In the genomic region with DNA sequence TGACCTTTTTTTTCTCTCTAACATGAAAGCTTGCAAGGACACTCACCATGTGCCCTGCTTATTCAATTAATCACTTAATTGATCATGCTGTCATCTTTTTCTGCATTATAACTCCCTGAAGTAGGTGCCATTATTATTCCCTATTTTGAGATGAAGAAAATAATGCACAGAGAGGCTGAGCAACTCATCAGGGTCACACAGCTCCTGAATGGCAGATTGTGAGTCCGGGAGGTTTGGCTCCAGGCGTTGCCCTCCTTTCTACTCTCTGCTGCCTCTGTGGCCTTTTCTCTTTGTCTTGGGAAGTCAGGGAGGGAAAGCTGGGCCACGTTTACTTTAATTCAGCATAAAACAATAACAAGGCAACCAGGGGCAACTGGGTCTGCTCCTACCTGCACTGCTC, we compare ENCODE assay signal across 24 cellular contexts.
"Had no signal": no experiment of that assay in that cellular context is flagged by ENCODE, and none has a peak within 500 bp of the region (broad histone marks: within the 10 kb centered on the region; RNA-seq: fewer than 3 reads in every experiment).

No MANE protein-coding gene starts in this region.

- H3K9me3 Mint-ChIP-seq: endodermal cell; naive thymus-derived CD4-positive, alpha-beta T cell; neural crest cell; stimulated activated memory B cell treated with anti-CD40 and anti-IgM and Interleukin-4, amounts not matched to agents 10 μg/mL and 1 μg/mL and 100 μg/mL, for 72 hours; stimulated activated naive CD8-positive, alpha-beta T cell treated with anti-CD3 and anti-CD28 coated beads, Interleukin-15, amount 100 ng/mL, for 72 hours had no signal

- H3K27ac ChIP-seq: foreskin keratinocyte, ovary, thoracic aorta, transverse colon had no signal

- H3K9me3 ChIP-seq: ovary, thoracic aorta, transverse colon had no signal

- H3K4me3 ChIP-seq: hepatocyte, lung, ovary, smooth muscle cell, thoracic aorta, transverse colon had no signal

- H3K36me3 ChIP-seq: ovary, thoracic aorta, transverse colon had no signal

- H3K79me2 ChIP-seq: hepatocyte had no signal

- H3K27me3 ChIP-seq: foreskin keratinocyte, hepatocyte, ovary, transverse colon had no signal

- H3K4me3 Mint-ChIP-seq: endodermal cell; naive thymus-derived CD4-positive, alpha-beta T cell; neural crest cell; stimulated activated memory B cell treated with anti-CD40 and anti-IgM and Interleukin-4, amounts not matched to agents 10 μg/mL and 1 μg/mL and 100 μg/mL, for 72 hours; stimulated activated naive CD8-positive, alpha-beta T cell treated with anti-CD3 and anti-CD28 coated beads, Interleukin-15, amount 100 ng/mL, for 72 hours had no signal

- H3K27ac Mint-ChIP-seq: endodermal cell; naive thymus-derived CD4-positive, alpha-beta T cell; stimulated activated memory B cell treated with anti-CD40 and anti-IgM and Interleukin-4, amounts not matched to agents 10 μg/mL and 1 μg/mL and 100 μg/mL, for 72 hours; stimulated activated naive CD8-positive, alpha-beta T cell treated with anti-CD3 and anti-CD28 coated beads, Interleukin-15, amount 100 ng/mL, for 72 hours had no signal

- ATAC-seq: foreskin keratinocyte; left cardiac atrium; left ventricle myocardium superior; naive thymus-derived CD4-positive, alpha-beta T cell; right cardiac atrium; stimulated activated memory B cell treated with anti-CD40 and anti-IgM and Interleukin-4, amounts not matched to agents 10 μg/mL and 1 μg/mL and 100 μg/mL, for 72 hours; stimulated activated naive CD8-positive, alpha-beta T cell treated with anti-CD3 and anti-CD28 coated beads, Interleukin-15, amount 100 ng/mL, for 72 hours had no signal

- H3K27me3 Mint-ChIP-seq: stimulated activated memory B cell treated with anti-CD40 and anti-IgM and Interleukin-4, amounts not matched to agents 10 μg/mL and 1 μg/mL and 100 μg/mL, for 72 hours; stimulated activated naive CD8-positive, alpha-beta T cell treated with anti-CD3 and anti-CD28 coated beads, Interleukin-15, amount 100 ng/mL, for 72 hours had no signal

- DNase-seq: cerebellar nuclear complex; effector CD4-positive, alpha-beta T cell; endodermal cell; erythroblast; foreskin keratinocyte; kidney; left cardiac atrium; left ventricle myocardium superior; mesenchymal stem cell; naive thymus-derived CD4-positive, alpha-beta T cell; ovary; right cardiac atrium; stimulated activated CD4-positive, alpha-beta T cell treated with anti-CD3 and anti-CD28 coated beads, Interleukin-4, amount 100 ng/mL, for 24 hours; stimulated activated naive CD8-positive, alpha-beta T cell treated with anti-CD3 and anti-CD28 coated beads, Interleukin-15, amount 100 ng/mL, for 72 hours; transverse colon had no signal

- FAIRE-seq: colon, endothelial cell of umbilical vein, kidney, urothelium cell line had no signal

- H3K4me2 ChIP-seq: hepatocyte, smooth muscle cell had no signal

- H2AFZ ChIP-seq: hepatocyte had no signal

- H3K36me3 Mint-ChIP-seq: naive thymus-derived CD4-positive, alpha-beta T cell; stimulated activated memory B cell treated with anti-CD40 and anti-IgM and Interleukin-4, amounts not matched to agents 10 μg/mL and 1 μg/mL and 100 μg/mL, for 72 hours had no signal
